Comparison of ENCODE assay signal across 9 cellular contexts in the genomic region with DNA sequence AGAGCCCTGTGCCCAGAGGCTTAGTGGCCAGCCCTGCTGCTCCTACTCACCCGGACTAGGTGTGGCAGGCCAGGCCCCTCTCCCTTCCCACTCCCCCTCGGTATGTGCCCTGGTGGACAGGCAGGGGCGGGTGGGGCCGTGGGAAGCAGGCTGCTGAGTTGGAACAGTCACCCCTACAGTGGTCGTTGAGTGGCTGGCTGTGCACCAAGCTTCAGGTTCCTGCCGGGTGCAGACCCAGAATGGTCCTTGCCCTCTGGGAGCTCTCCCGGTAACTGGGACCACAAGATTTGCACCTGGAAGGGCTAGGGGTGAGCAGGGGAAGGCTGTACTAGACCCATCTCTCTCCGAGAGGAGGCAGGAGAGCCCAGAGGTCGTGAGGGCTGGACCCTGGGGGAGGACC.
DNase-seq lines count a peak whose midpoint lies in the region; ATAC-seq and TF ChIP-seq lines count a peak whose summit lies in the region.
"Had no signal": no experiment of that assay in that cellular context is flagged by ENCODE, and none has a peak within 500 bp of the region (broad histone marks: within the 10 kb centered on the region; RNA-seq: fewer than 3 reads in every experiment).

No MANE protein-coding gene starts in this region.

- ATAC-seq in Right ventricle myocardium superior (ENCODE audit: poor library complexity) (peak; percentile 0), left lung (peak; percentile 23)

- H3K4me1 ChIP-seq in left lung: peaks cover 51 to 89% of the 10 kb centered on the region in 2 donors
- peaks cover 2% of the 10 kb centered on the region for H3K4me1 ChIP-seq in urinary bladder (ENCODE audit: insufficient read depth)

- H3K9me3 ChIP-seq in left lung: no peaks in the 10 kb centered on the region
- H3K9me3 ChIP-seq: neutrophil had no signal

- TF ChIP-seq CTCF in left lung (IDR thresholded peaks at IDR 0.05): no peak

- H3K27me3 ChIP-seq in left lung: no peaks in the 10 kb centered on the region

- H3K27ac ChIP-seq in left lung: peak overlapping the region; percentile 67 to 73
- peak overlapping the region; percentile 83 for H3K27ac ChIP-seq in urinary bladder (ENCODE audit: low read depth)
- H3K27ac ChIP-seq: neutrophil had no signal

- 26% methylated on average over 9 of the region's 9 CpGs for WGBS in urinary bladder

- H3K4me3 ChIP-seq in left lung (no peak overlapping the region), urinary bladder (ENCODE audit: low read depth, low read length) (no peak overlapping the region)

- H3K36me3 ChIP-seq in left lung (peaks cover 0 to 21% of the 10 kb centered on the region in 2 donors), urinary bladder (ENCODE audit: insufficient read depth) (no peaks in the 10 kb centered on the region)

- intact Hi-C loops in Right ventricle myocardium superior (cut with DNase I) (no loop called here), cardiac septum (cut with DNase I) (no loop called here), left lung (cut with DNase I) (no loop called here)

- DNase-seq in Right ventricle myocardium superior (no peak), cardiac septum (ENCODE audit: low spot score) (no peak), RPMI7951 (ENCODE audit: low read depth) (peak; percentile 47), left lung (peak in 1 of 2 donors; percentile 80), occipital lobe (lab: John Stamatoyannopoulos, UW) (no peak), HPDE6-E6E7 (ENCODE audit: extremely low spot score) (no peak), islet precursor cell (no peak)
